12 cellular contexts compared by ENCODE assay signal in genomic region chr21:25234857-25235801, GRCh38.
A peak's percentile ranks its signal among the peaks of the same experiment; 100 is the strongest.
DNase-seq lines count a peak whose midpoint lies in the region; ATAC-seq and TF ChIP-seq lines count a peak whose summit lies in the region.
"Had no signal": no experiment of that assay in that cellular context is flagged by ENCODE, and none has a peak within 500 bp of the region (broad histone marks: within the 10 kb centered on the region; RNA-seq: fewer than 3 reads in every experiment).

No MANE protein-coding gene starts in this region.

- no peak for DNase-seq in left lobe of liver (ENCODE audit: low spot score)
- DNase-seq in AG08396 (ENCODE audit: low spot score), result no peak
- no peak for DNase-seq in COLO668 (lab: John Stamatoyannopoulos, UW; ENCODE audit: unreplicated experiment)
- DNase-seq in esophagus squamous epithelium (lab: John Stamatoyannopoulos, UW), result no peak
- DNase-seq: activated CD4-positive, CD25-positive, alpha-beta regulatory T cell; DMS79; natural killer cell had no signal

- TF ChIP-seq CTCF in esophagus squamous epithelium (IDR thresholded peaks at IDR 0.05), result no peak

- ATAC-seq in GM18909 (IDR thresholded peaks at IDR 0.05; ENCODE audit: poor library complexity, unreplicated experiment) (peak; percentile 79), GM21619 (IDR thresholded peaks at IDR 0.05; ENCODE audit: unreplicated experiment) (peak; percentile 91), HG03280 (IDR thresholded peaks at IDR 0.05; ENCODE audit: unreplicated experiment) (peak; percentile 90), left lobe of liver (peak; percentile 26)
- ATAC-seq: natural killer cell had no signal

- H3K4me1 ChIP-seq in esophagus squamous epithelium, result no peaks in the 10 kb centered on the region

- H3K9me3 ChIP-seq in esophagus squamous epithelium, result no peaks in the 10 kb centered on the region

- no peak overlapping the region for H3K4me3 ChIP-seq in esophagus squamous epithelium
- H3K4me3 ChIP-seq: smooth muscle cell had no signal

- TF ChIP-seq POLR2A in esophagus squamous epithelium (IDR thresholded peaks at IDR 0.05), result no peak

- H3K27ac ChIP-seq in esophagus squamous epithelium, result no peak overlapping the region
- H3K27ac ChIP-seq: RWPE1 had no signal

- H3K27me3 ChIP-seq in esophagus squamous epithelium, result no peaks in the 10 kb centered on the region

- intact Hi-C loops in esophagus squamous epithelium (cut with DNase I), result no loop called here

- H3K36me3 ChIP-seq in esophagus squamous epithelium, result no peaks in the 10 kb centered on the region

- WGBS in esophagus squamous epithelium, 2 donors, result 47 to 68% methylated on average over 4 of the region's 4 CpGs

Comparison
In these comparisons a context has a peak if more than half of its experiments do, and no peak if none do; other contexts are left out.
1. ATAC-seq: peak in every context shown above with its lines; median percentile 91 in GM21619; 90 in HG03280; 79 in GM18909; 26 in left lobe of liver.